Comparison of ENCODE assay signal across 9 cellular contexts in the genomic region with DNA sequence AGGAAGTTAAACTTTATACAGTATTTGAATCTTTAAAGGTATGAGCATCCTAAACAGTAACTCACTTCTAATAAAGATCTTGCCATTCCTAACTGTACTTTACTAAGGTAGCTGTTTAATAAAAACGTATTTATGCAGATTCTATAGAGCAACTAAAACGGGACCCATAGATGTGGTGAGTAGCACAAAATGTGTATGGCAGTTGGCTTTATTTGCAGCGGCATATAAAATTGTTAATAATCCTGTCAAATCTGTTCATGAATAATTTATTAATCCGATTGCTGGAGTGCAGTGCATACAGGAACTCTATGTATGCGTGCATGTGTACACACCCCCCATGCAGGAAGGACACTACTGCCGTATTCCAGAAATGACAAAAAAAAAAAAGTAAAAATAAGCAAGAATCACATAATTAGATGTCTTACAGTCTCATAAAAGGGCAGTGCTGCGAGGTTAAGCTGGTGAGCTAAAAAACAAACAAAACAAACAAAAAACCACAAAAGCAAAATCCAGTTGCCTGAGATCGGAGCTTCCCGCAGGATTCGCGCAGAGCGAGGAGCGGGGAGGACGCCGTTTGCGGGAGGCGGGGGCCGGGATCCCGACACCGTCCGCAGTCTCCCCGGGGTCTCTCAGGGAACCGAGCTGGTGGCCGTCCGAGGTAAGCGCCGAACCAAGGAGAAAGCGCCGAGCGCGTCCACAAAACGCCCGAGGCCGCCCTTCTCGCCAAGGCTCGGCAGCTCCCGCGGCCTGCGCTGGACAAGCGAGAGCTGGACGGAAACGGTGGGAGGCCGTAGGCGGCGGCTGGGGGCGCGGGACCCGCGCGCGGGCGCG. TPM values are rescaled to one million over a fixed set of nuclear protein-coding genes. Genes with fewer than 3 reads are reported as not detected.
A peak's percentile ranks its signal among the peaks of the same experiment; 100 is the strongest.
DNase-seq lines count a peak whose midpoint lies in the region; ATAC-seq and TF ChIP-seq lines count a peak whose summit lies in the region.
"Had no signal": no experiment of that assay in that cellular context is flagged by ENCODE, and none has a peak within 500 bp of the region (broad histone marks: within the 10 kb centered on the region; RNA-seq: fewer than 3 reads in every experiment).

No MANE protein-coding gene starts in this region.

- no peaks in the 10 kb centered on the region for H3K9me3 ChIP-seq in PC-3 (ENCODE audit: low read length)
- no peaks in the 10 kb centered on the region for H3K9me3 ChIP-seq in endodermal cell (ENCODE audit: control insufficient read depth, low read length)

- H4K20me1 ChIP-seq in PC-3 (ENCODE audit: low read length) = no peaks in the 10 kb centered on the region

- CTCF ChIA-PET in PC-3 (lab: Charles Lee) = no interaction called here

- H3K9ac ChIP-seq in PC-3 (ENCODE audit: low read length) (peak overlapping the region; percentile 100), endodermal cell (ENCODE audit: extremely low read depth, low read length, poor library complexity, severe bottlenecking) (peak overlapping the region; percentile 52)

- no peaks in the 10 kb centered on the region for H3K27me3 ChIP-seq in PC-3 (ENCODE audit: low read length)
- H3K27me3 ChIP-seq in endodermal cell (ENCODE audit: control insufficient read depth, insufficient read depth, low read length, poor library complexity, severe bottlenecking) = peaks cover 71% of the 10 kb centered on the region

- H3K4me3 Mint-ChIP-seq in activated T-cell treated with anti-CD3 and anti-CD28 coated beads, Interleukin-2, amount 50 U/mL, for 4 hours = peak overlapping the region; percentile 86
- H3K4me3 Mint-ChIP-seq in endodermal cell = peak overlapping the region; percentile 74
- peak overlapping the region; percentile 88 for H3K4me3 Mint-ChIP-seq in natural killer cell treated with Interleukin-12 subunit alpha and Interleukin-12 subunit beta and Interleukin-15 and Interleukin-18, amount 100 ng/mL, for 72 hours

- no peaks in the 10 kb centered on the region for H3K36me3 Mint-ChIP-seq in activated T-cell treated with anti-CD3 and anti-CD28 coated beads, Interleukin-2, amount 50 U/mL, for 4 hours (ENCODE audit: insufficient read depth)
- H3K36me3 Mint-ChIP-seq in endodermal cell (ENCODE audit: low read depth) = no peaks in the 10 kb centered on the region
- H3K36me3 Mint-ChIP-seq in natural killer cell treated with Interleukin-12 subunit alpha and Interleukin-12 subunit beta and Interleukin-15 and Interleukin-18, amount 100 ng/mL, for 72 hours = peaks cover 6% of the 10 kb centered on the region

- no peaks in the 10 kb centered on the region for H3F3A ChIP-seq in PC-3 (ENCODE audit: low read length, unreplicated experiment)

- H3K4me1 Mint-ChIP-seq in activated T-cell treated with anti-CD3 and anti-CD28 coated beads, Interleukin-2, amount 50 U/mL, for 4 hours (ENCODE audit: low read depth) = peaks cover 36% of the 10 kb centered on the region
- H3K4me1 Mint-ChIP-seq in endodermal cell = peaks cover 15% of the 10 kb centered on the region
- peaks cover 13 to 38% of the 10 kb centered on the region in 2 donors for H3K4me1 Mint-ChIP-seq in natural killer cell treated with Interleukin-12 subunit alpha and Interleukin-12 subunit beta and Interleukin-15 and Interleukin-18, amount 100 ng/mL, for 72 hours (ENCODE audit: low read depth in 2 of 2)

- DNase-seq in activated T-cell treated with anti-CD3 and anti-CD28 coated beads, Interleukin-2, amount 50 U/mL, for 4 hours = no peak
- no peak for DNase-seq in activated T-cell treated with anti-CD3 and anti-CD28 coated beads, Interleukin-2, amount 50 U/mL, for 48 hours
- DNase-seq in PC-3 = peak; percentile 19
- peak; percentile 87 for DNase-seq in endodermal cell
- DNase-seq in natural killer cell treated with Interleukin-12 subunit alpha and Interleukin-12 subunit beta and Interleukin-15 and Interleukin-18, amount 100 ng/mL, for 72 hours (ENCODE audit: low spot score) = no peak
- no peak for DNase-seq in CD1c-positive myeloid dendritic cell (ENCODE audit: extremely low spot score)
- DNase-seq in germinal center (ENCODE audit: low spot score) = no peak

- no peak overlapping the region for H2AFZ ChIP-seq in PC-3 (ENCODE audit: low read length)

- H3K9me3 Mint-ChIP-seq in activated T-cell treated with anti-CD3 and anti-CD28 coated beads, Interleukin-2, amount 50 U/mL, for 4 hours = no peaks in the 10 kb centered on the region
- no peaks in the 10 kb centered on the region for H3K9me3 Mint-ChIP-seq in endodermal cell
- H3K9me3 Mint-ChIP-seq in natural killer cell treated with Interleukin-12 subunit alpha and Interleukin-12 subunit beta and Interleukin-15 and Interleukin-18, amount 100 ng/mL, for 72 hours = no peaks in the 10 kb centered on the region

- peak overlapping the region; percentile 85 for H3K4me2 ChIP-seq in PC-3 (ENCODE audit: low read length)

- peak overlapping the region; percentile 75 for H3K27ac Mint-ChIP-seq in endodermal cell
- H3K27ac Mint-ChIP-seq in natural killer cell treated with Interleukin-12 subunit alpha and Interleukin-12 subunit beta and Interleukin-15 and Interleukin-18, amount 100 ng/mL, for 72 hours = peak overlapping the region; percentile 78 to 96

- H3K36me3 ChIP-seq in PC-3 (ENCODE audit: low read depth, low read length) = no peaks in the 10 kb centered on the region; the same call in 1 of the 2 replicates
- no peaks in the 10 kb centered on the region for H3K36me3 ChIP-seq in endodermal cell (ENCODE audit: control insufficient read depth, insufficient read depth, low read length)

- intact Hi-C loops in PC-3 (cut with micrococcal nuclease) = loop anchor here (1.0 to 5.0 kb wide), 3 partner anchors 86 to 313 kb away; a partner anchor contains a TSS

- no peaks in the 10 kb centered on the region for H3K9me2 ChIP-seq in PC-3 (replicated peaks; ENCODE audit: low read length)

- H3K4me1 ChIP-seq in PC-3 (ENCODE audit: insufficient read depth, low read length) = peaks cover 46% of the 10 kb centered on the region
- peaks cover 3% of the 10 kb centered on the region for H3K4me1 ChIP-seq in endodermal cell (ENCODE audit: control insufficient read depth, insufficient read depth, low read length)

- TSS peak; percentile 40 for BruUV-seq in PC-3 (replicated peaks; lab: Mats Ljungman, UMichigan)

- H3K79me2 ChIP-seq in PC-3 (ENCODE audit: low read length) = peaks cover 90% of the 10 kb centered on the region

- H3K4me3 ChIP-seq in PC-3 (ENCODE audit: low read length) (peak overlapping the region; percentile 92), endodermal cell (ENCODE audit: low read length) (peak overlapping the region; percentile 92)

- POLR2A ChIA-PET in PC-3 (lab: Charles Lee; ENCODE audit: unreplicated experiment) = interaction anchor here (0.6 to 1.4 kb wide), 6 partner anchors 8 to 508 kb away, joined by 3 to 16 read pairs (median 3); no protein-coding TSS in a partner anchor

- no peak for TF ChIP-seq CTCF in PC-3 (conservative IDR thresholded peaks at IDR 0.05; ENCODE audit: low read depth, low read length)
- TF ChIP-seq CTCF in endodermal cell (conservative IDR thresholded peaks at IDR 0.05) = no peak

- peak; percentile 21 to 33 for ATAC-seq in activated T-cell treated with anti-CD3 and anti-CD28 coated beads, Interleukin-2, amount 50 U/mL, for 4 hours
- ATAC-seq in HG02840 (IDR thresholded peaks at IDR 0.05; ENCODE audit: low FRiP score, unreplicated experiment) (peak; percentile 18), PC-3 (no peak; the same call in none of the 2 replicates)
- ATAC-seq in natural killer cell treated with Interleukin-12 subunit alpha and Interleukin-12 subunit beta and Interleukin-15 and Interleukin-18, amount 100 ng/mL, for 72 hours = peak in 1 of 2 donors; percentile 41

- peak overlapping the region; percentile 99 for H3K27ac ChIP-seq in PC-3 (ENCODE audit: low read length)
- peak overlapping the region; percentile 18 for H3K27ac ChIP-seq in endodermal cell (ENCODE audit: low read depth, low read length)

- peaks cover 7% of the 10 kb centered on the region for H3K27me3 Mint-ChIP-seq in activated T-cell treated with anti-CD3 and anti-CD28 coated beads, Interleukin-2, amount 50 U/mL, for 4 hours (ENCODE audit: low read depth)
- peaks cover 86% of the 10 kb centered on the region for H3K27me3 Mint-ChIP-seq in endodermal cell (ENCODE audit: insufficient read depth)
- peaks cover 5 to 12% of the 10 kb centered on the region in 2 donors for H3K27me3 Mint-ChIP-seq in natural killer cell treated with Interleukin-12 subunit alpha and Interleukin-12 subunit beta and Interleukin-15 and Interleukin-18, amount 100 ng/mL, for 72 hours

- WGBS in endodermal cell (ENCODE audit: insufficient coverage in 1 of 2, insufficient read length in 1 of 2), 2 experiments = 0 to 1% methylated on average over 3 to 53 of the region's 53 CpGs

RNA-seq across cellular contexts. Expression of a gene that starts 0.5 kb away (rescaled TPM):
- 10 to 100 TPM; 49.3 to 56.4 (median 51.0) TPM for total RNA-seq in activated T-cell treated with anti-CD3 and anti-CD28 coated beads, Interleukin-2, amount 50 U/mL, for 4 hours
- total RNA-seq in PC-3 (2014; rRNA removed) (86.4 and 86.6 TPM in 2 replicates), endodermal cell (10 to 100 TPM; 10.4 to 14.9 TPM)
- 30.4 TPM for polyA plus RNA-seq in endodermal cell (2013, experiment 1 of 2)
- 22.6 TPM for polyA plus RNA-seq in endodermal cell (2013, experiment 2 of 2)
- 10 to 100 TPM; 50.1 to 55.8 TPM for total RNA-seq in natural killer cell treated with Interleukin-12 subunit alpha and Interleukin-12 subunit beta and Interleukin-15 and Interleukin-18, amount 100 ng/mL, for 72 hours

RNA-seq across cellular contexts. Expression of a gene that starts 5.2 kb away (rescaled TPM):
- 10 to 100 TPM; 80.9 to 96.1 (median 89.5) TPM for total RNA-seq in activated T-cell treated with anti-CD3 and anti-CD28 coated beads, Interleukin-2, amount 50 U/mL, for 4 hours
- total RNA-seq in PC-3 (2014; rRNA removed) (119 and 124 TPM in 2 replicates), endodermal cell (10 to 100 TPM; 12.2 to 15.5 TPM)
- polyA plus RNA-seq in endodermal cell (2013, experiment 1 of 2) = 37.9 TPM
- 31.3 TPM for polyA plus RNA-seq in endodermal cell (2013, experiment 2 of 2)
- 10 to 100 TPM; 38.2 to 44.9 TPM for total RNA-seq in natural killer cell treated with Interleukin-12 subunit alpha and Interleukin-12 subunit beta and Interleukin-15 and Interleukin-18, amount 100 ng/mL, for 72 hours

RNA-seq across cellular contexts. Expression of a gene that starts 29.6 kb away (rescaled TPM):
- total RNA-seq in activated T-cell treated with anti-CD3 and anti-CD28 coated beads, Interleukin-2, amount 50 U/mL, for 4 hours = not detected
- total RNA-seq in PC-3 (2014; rRNA removed) (0.04 and 0.12 TPM in 2 replicates), endodermal cell (1 to 10 TPM; 1.1 to 2.1 TPM)
- polyA plus RNA-seq in endodermal cell (2013, experiment 1 of 2) = 1.9 TPM
- polyA plus RNA-seq in endodermal cell (2013, experiment 2 of 2) = 1.7 TPM
- total RNA-seq in natural killer cell treated with Interleukin-12 subunit alpha and Interleukin-12 subunit beta and Interleukin-15 and Interleukin-18, amount 100 ng/mL, for 72 hours = under 1 TPM; 0.28 to 0.29 TPM
- total RNA-seq: myocyte had no signal

Comparison
In these comparisons a context has a peak if more than half of its experiments do, and no peak if none do; other contexts are left out.
1. DNase-seq: peak in PC-3 (single experiment) and endodermal cell (single experiment); none in activated T-cell treated with anti-CD3 and anti-CD28 coated beads, Interleukin-2, amount 50 U/mL, for 4 hours (single experiment), activated T-cell treated with anti-CD3 and anti-CD28 coated beads, Interleukin-2, amount 50 U/mL, for 48 hours (0 of 2), natural killer cell treated with Interleukin-12 subunit alpha and Interleukin-12 subunit beta and Interleukin-15 and Interleukin-18, amount 100 ng/mL, for 72 hours (single experiment), CD1c-positive myeloid dendritic cell (single experiment) and germinal center (single experiment).
2. Peak in every context shown above with its lines, with median percentiles within 50 percentile points of each other: H3K4me3 Mint-ChIP-seq.